ENCODE assay signal across 9 cellular contexts in genomic region chr2:227033471-227034148, GRCh38.
DNase-seq lines count a peak whose midpoint lies in the region; ATAC-seq, FAIRE-seq and TF ChIP-seq lines count a peak whose summit lies in the region.
"Had no signal": no experiment of that assay in that cellular context is flagged by ENCODE, and none has a peak within 500 bp of the region (broad histone marks: within the 10 kb centered on the region; RNA-seq: fewer than 3 reads in every experiment).

No MANE protein-coding gene starts in this region.

- 46 to 48% methylated on average over 16 of the region's 16 CpGs for WGBS in pancreas, 2 donors

- CTCF ChIA-PET in Caco-2 (lab: Charles Lee), result interaction anchor here (0.7 kb wide), 2 partner anchors 14 to 421 kb away, joined by 3 to 4 read pairs; no protein-coding TSS in a partner anchor

- H3K4me1 ChIP-seq in Caco-2 (peaks cover 4% of the 10 kb centered on the region; the same call in 1 of the 2 replicates), SJSA1 (replicated peaks) (no peaks in the 10 kb centered on the region), pancreas (peaks cover 0 to 8% (median 0%) of the 10 kb centered on the region in 3 donors)

- no peaks in the 10 kb centered on the region for H3K4me1 Mint-ChIP-seq in Caco-2 (ENCODE audit: low read depth, unreplicated experiment)

- H3K27ac Mint-ChIP-seq in Caco-2 (ENCODE audit: unreplicated experiment), result no peak overlapping the region

- no peak overlapping the region for H3K4me3 Mint-ChIP-seq in Caco-2 (ENCODE audit: unreplicated experiment)

- H3K4me3 ChIP-seq in Caco-2 (ENCODE audit: low read depth, low read length), result no peak overlapping the region
- H3K4me3 ChIP-seq in SJSA1, result no peak overlapping the region
- H3K4me3 ChIP-seq in pancreas, result no peak overlapping the region

- BruUV-seq in Caco-2 (replicated peaks; lab: Mats Ljungman, UMichigan), result no TSS peak

- H3K27me3 Mint-ChIP-seq in Caco-2 (ENCODE audit: insufficient read depth, unreplicated experiment), result no peaks in the 10 kb centered on the region

- no peaks in the 10 kb centered on the region for H3K36me3 ChIP-seq in Caco-2 (ENCODE audit: control insufficient read depth, insufficient read depth, low read length)
- H3K36me3 ChIP-seq in SJSA1, result no peaks in the 10 kb centered on the region
- H3K36me3 ChIP-seq in pancreas, result no peaks in the 10 kb centered on the region

- no peaks in the 10 kb centered on the region for H3K36me3 Mint-ChIP-seq in Caco-2 (ENCODE audit: insufficient read depth, unreplicated experiment)

- FAIRE-seq in pancreas (lab: Jason Lieb, UNC), result no peak
- FAIRE-seq: TTC549 had no signal

- peak; percentile 51 to 60 for DNase-seq in Caco-2
- DNase-seq in SJSA1 (ENCODE audit: low read depth in 1 of 2, low spot score in 2 of 2), result peak; percentile 12 to 47
- peak; percentile 36 to 61 for DNase-seq in erythroblast (lab: John Stamatoyannopoulos, UW)
- peak; percentile 54 to 85 (median 72) for DNase-seq in pancreas
- no peak for DNase-seq in effector CD8-positive, alpha-beta T cell (lab: John Stamatoyannopoulos, UW)

- H3K27me3 ChIP-seq in Caco-2 (replicated peaks; ENCODE audit: control insufficient read depth, insufficient read depth, low read length) (no peaks in the 10 kb centered on the region), SJSA1 (replicated peaks) (peaks cover 6% of the 10 kb centered on the region; the same call in 1 of the 2 replicates), pancreas (no peaks in the 10 kb centered on the region)

- intact Hi-C loops in Caco-2 (cut with micrococcal nuclease; ENCODE audit: unreplicated experiment) (loop anchor here (1.0 to 10.0 kb wide), 2 partner anchors 74 to 201 kb away; no protein-coding TSS in a partner anchor), pancreas (cut with DNase I) (loop anchor here in 1 of 3 donors (10.0 kb wide), 1 partner anchor 71 kb away; no protein-coding TSS in a partner anchor)

- TF ChIP-seq CTCF in Caco-2 (IDR thresholded peaks at IDR 0.05; ENCODE audit: insufficient read depth in 1 of 2, low read depth in 1 of 2, low read length in 1 of 2, severe bottlenecking in 1 of 2, unreplicated experiment in 1 of 2), result peak; percentile 54 to 72
- TF ChIP-seq CTCF in pancreas (IDR thresholded peaks at IDR 0.05), result peak; percentile 38 to 68 (median 58)

- POLR2A ChIA-PET in Caco-2 (lab: Charles Lee), result no interaction called here

- H3K27ac ChIP-seq in SJSA1 (no peak overlapping the region), pancreas (no peak overlapping the region)

- H3K9me3 Mint-ChIP-seq in Caco-2 (ENCODE audit: unreplicated experiment), result no peaks in the 10 kb centered on the region

- ATAC-seq in GM18520 (IDR thresholded peaks at IDR 0.05; ENCODE audit: unreplicated experiment) (peak; percentile 75), HG03066 (IDR thresholded peaks at IDR 0.05; ENCODE audit: low read depth, unreplicated experiment) (peak; percentile 70), pancreas (peak; percentile 85 to 97 (median 94)), HG03196 (IDR thresholded peaks at IDR 0.05; ENCODE audit: unreplicated experiment) (no peak)

- H3K9me3 ChIP-seq in Caco-2 (no peaks in the 10 kb centered on the region), SJSA1 (replicated peaks) (no peaks in the 10 kb centered on the region), pancreas (no peaks in the 10 kb centered on the region)

- TF ChIP-seq POLR2A in erythroblast (IDR thresholded peaks at IDR 0.05; ENCODE audit: low read length), result no peak
